ENCODE assay signal across 16 cellular contexts in genomic region chr4:38693531-38693930, GRCh38. TPM values are rescaled to one million over a fixed set of nuclear protein-coding genes. Genes with fewer than 3 reads are reported as not detected.
A peak's percentile ranks its signal among the peaks of the same experiment; 100 is the strongest.
DNase-seq lines count a peak whose midpoint lies in the region; ATAC-seq and TF ChIP-seq lines count a peak whose summit lies in the region.
"Had no signal": no experiment of that assay in that cellular context is flagged by ENCODE, and none has a peak within 500 bp of the region (broad histone marks: within the 10 kb centered on the region; RNA-seq: fewer than 3 reads in every experiment).

No MANE protein-coding gene starts in this region.

- peaks cover 41% of the 10 kb centered on the region for H3F3A ChIP-seq in PC-9 (ENCODE audit: insufficient read depth, low read depth)

- peak overlapping the region; percentile 26 for H3K27ac Mint-ChIP-seq in activated naive CD4-positive, alpha-beta T cell treated with anti-CD3 and anti-CD28 coated beads, Interleukin-2, amount 10 ng/mL, durations not matched to agents 7 days and 5 days
- peak overlapping the region; percentile 34 for H3K27ac Mint-ChIP-seq in activated naive CD8-positive, alpha-beta T cell treated with anti-CD3 and anti-CD28 coated beads, Interleukin-2, amount 50 U/mL, for 24 hours
- H3K27ac Mint-ChIP-seq in natural killer cell treated with Interleukin-12 subunit alpha and Interleukin-12 subunit beta and Interleukin-15 and Interleukin-18, amount 100 ng/mL, for 72 hours: peak overlapping the region; percentile 76 to 93

- H3K4me2 ChIP-seq in PC-9: no peak overlapping the region
- H3K4me2 ChIP-seq: BLaER1 treated with 17β-estradiol and CSF1 and Interleukin-3, amounts not matched to agents 10 nM and 100 nM; KMS-11 had no signal

- peaks cover 10% of the 10 kb centered on the region for H3K4me1 Mint-ChIP-seq in activated naive CD4-positive, alpha-beta T cell treated with anti-CD3 and anti-CD28 coated beads, Interleukin-2, amount 10 ng/mL, durations not matched to agents 7 days and 5 days
- peaks cover 11% of the 10 kb centered on the region for H3K4me1 Mint-ChIP-seq in activated naive CD8-positive, alpha-beta T cell treated with anti-CD3 and anti-CD28 coated beads, Interleukin-2, amount 50 U/mL, for 24 hours
- peaks cover 38 to 45% of the 10 kb centered on the region in 2 donors for H3K4me1 Mint-ChIP-seq in natural killer cell treated with Interleukin-12 subunit alpha and Interleukin-12 subunit beta and Interleukin-15 and Interleukin-18, amount 100 ng/mL, for 72 hours (ENCODE audit: low read depth in 2 of 2)

- DNase-seq in activated naive CD4-positive, alpha-beta T cell treated with anti-CD3 and anti-CD28 coated beads, Interleukin-2, amount 10 ng/mL, durations not matched to agents 7 days and 5 days: no peak
- no peak for DNase-seq in activated naive CD4-positive, alpha-beta T cell treated with Interleukin-2 at 50 U/mL for 16 hours
- no peak for DNase-seq in PC-9
- no peak for DNase-seq in activated naive CD8-positive, alpha-beta T cell treated with anti-CD3 and anti-CD28 coated beads, Interleukin-2, amount 50 U/mL, for 24 hours
- no peak for DNase-seq in natural killer cell treated with Interleukin-12 subunit alpha and Interleukin-12 subunit beta and Interleukin-15 and Interleukin-18, amount 100 ng/mL, for 72 hours (ENCODE audit: low spot score)
- DNase-seq in NCI-H2081 (lab: John Stamatoyannopoulos, UW): no peak
- DNase-seq in superior temporal gyrus (ENCODE audit: extremely low spot score): no peak
- DNase-seq: DMS79, GOT3, NCI-H1417 treated with DMSO at 0.1 percent for 48 hours, NCI-H187 treated with DMSO at 0.1 percent for 48 hours, NCI-H226, NCI-H524 had no signal

- H3K9me3 ChIP-seq in PC-9 (ENCODE audit: insufficient read depth, low read depth): no peaks in the 10 kb centered on the region

- H3K79me2 ChIP-seq in PC-9 (ENCODE audit: low read depth): peaks cover 48% of the 10 kb centered on the region

- POLR2A ChIA-PET in PC-9 (lab: Charles Lee; ENCODE audit: unreplicated experiment): no interaction called here

- no peak overlapping the region for H3K4me3 Mint-ChIP-seq in activated naive CD4-positive, alpha-beta T cell treated with anti-CD3 and anti-CD28 coated beads, Interleukin-2, amount 10 ng/mL, durations not matched to agents 7 days and 5 days
- no peak overlapping the region for H3K4me3 Mint-ChIP-seq in activated naive CD8-positive, alpha-beta T cell treated with anti-CD3 and anti-CD28 coated beads, Interleukin-2, amount 50 U/mL, for 24 hours
- H3K4me3 Mint-ChIP-seq in natural killer cell treated with Interleukin-12 subunit alpha and Interleukin-12 subunit beta and Interleukin-15 and Interleukin-18, amount 100 ng/mL, for 72 hours: peak overlapping the region; percentile 45

- no peaks in the 10 kb centered on the region for H3K9me3 Mint-ChIP-seq in activated naive CD4-positive, alpha-beta T cell treated with anti-CD3 and anti-CD28 coated beads, Interleukin-2, amount 10 ng/mL, durations not matched to agents 7 days and 5 days
- H3K9me3 Mint-ChIP-seq in activated naive CD8-positive, alpha-beta T cell treated with anti-CD3 and anti-CD28 coated beads, Interleukin-2, amount 50 U/mL, for 24 hours: no peaks in the 10 kb centered on the region
- H3K9me3 Mint-ChIP-seq in natural killer cell treated with Interleukin-12 subunit alpha and Interleukin-12 subunit beta and Interleukin-15 and Interleukin-18, amount 100 ng/mL, for 72 hours: no peaks in the 10 kb centered on the region

- BruUV-seq in PC-9 (replicated peaks; lab: Mats Ljungman, UMichigan): no TSS peak

- H3K27me3 Mint-ChIP-seq in activated naive CD4-positive, alpha-beta T cell treated with anti-CD3 and anti-CD28 coated beads, Interleukin-2, amount 10 ng/mL, durations not matched to agents 7 days and 5 days: no peaks in the 10 kb centered on the region
- H3K27me3 Mint-ChIP-seq in activated naive CD8-positive, alpha-beta T cell treated with anti-CD3 and anti-CD28 coated beads, Interleukin-2, amount 50 U/mL, for 24 hours: no peaks in the 10 kb centered on the region
- H3K27me3 Mint-ChIP-seq in natural killer cell treated with Interleukin-12 subunit alpha and Interleukin-12 subunit beta and Interleukin-15 and Interleukin-18, amount 100 ng/mL, for 72 hours: no peaks in the 10 kb centered on the region

- H3K27ac ChIP-seq in PC-9: 0 out of 2 replicates have a peak overlapping the region, but pooled peaks have one; percentile 6
- H3K27ac ChIP-seq: BLaER1 treated with 17β-estradiol and CSF1 and Interleukin-3, amounts not matched to agents 10 nM and 100 nM; KMS-11 had no signal

- intact Hi-C loops in PC-9 (cut with micrococcal nuclease; ENCODE audit: unreplicated experiment): no loop called here

- peaks cover 6% of the 10 kb centered on the region; the same call in 1 of the 2 replicates for H4K20me1 ChIP-seq in PC-9 (ENCODE audit: insufficient read depth)

- H3K27me3 ChIP-seq in PC-9 (ENCODE audit: insufficient read depth, low read depth): no peaks in the 10 kb centered on the region
- H3K27me3 ChIP-seq: BLaER1 treated with 17β-estradiol and CSF1 and Interleukin-3, amounts not matched to agents 10 nM and 100 nM had no signal

- H3K9me2 ChIP-seq in PC-9 (ENCODE audit: insufficient read depth): no peaks in the 10 kb centered on the region

- no peak overlapping the region for H2AFZ ChIP-seq in PC-9

- CTCF ChIA-PET in activated naive CD4-positive, alpha-beta T cell treated with anti-CD3 and anti-CD28 coated beads, Interleukin-2, amount 10 ng/mL, durations not matched to agents 7 days and 5 days (lab: Charles Lee): interaction anchor here (0.9 to 1.4 kb wide), 3 partner anchors 167 to 512 kb away, joined by 3 read pairs; no protein-coding TSS in a partner anchor
- CTCF ChIA-PET in PC-9 (lab: Charles Lee): no interaction called here

- peaks cover 88% of the 10 kb centered on the region for H3K36me3 Mint-ChIP-seq in activated naive CD4-positive, alpha-beta T cell treated with anti-CD3 and anti-CD28 coated beads, Interleukin-2, amount 10 ng/mL, durations not matched to agents 7 days and 5 days
- H3K36me3 Mint-ChIP-seq in activated naive CD8-positive, alpha-beta T cell treated with anti-CD3 and anti-CD28 coated beads, Interleukin-2, amount 50 U/mL, for 24 hours (ENCODE audit: low read depth): peaks cover 49% of the 10 kb centered on the region
- H3K36me3 Mint-ChIP-seq in natural killer cell treated with Interleukin-12 subunit alpha and Interleukin-12 subunit beta and Interleukin-15 and Interleukin-18, amount 100 ng/mL, for 72 hours: peaks cover 68% of the 10 kb centered on the region

- ATAC-seq in activated naive CD8-positive, alpha-beta T cell treated with anti-CD3 and anti-CD28 coated beads, Interleukin-2, amount 50 U/mL, for 24 hours: peak; percentile 40
- ATAC-seq in natural killer cell treated with Interleukin-12 subunit alpha and Interleukin-12 subunit beta and Interleukin-15 and Interleukin-18, amount 100 ng/mL, for 72 hours: peak; percentile 53 to 72
- ATAC-seq in HG02938 (IDR thresholded peaks at IDR 0.05; ENCODE audit: unreplicated experiment): no peak

- H3K4me3 ChIP-seq in PC-9: no peak overlapping the region
- H3K4me3 ChIP-seq: BLaER1 treated with 17β-estradiol and CSF1 and Interleukin-3, amounts not matched to agents 10 nM and 100 nM had no signal

- H3K4me1 ChIP-seq in PC-9 (replicated peaks; ENCODE audit: insufficient read depth): no peaks in the 10 kb centered on the region

- peaks cover 94% of the 10 kb centered on the region for H3K36me3 ChIP-seq in PC-9 (ENCODE audit: low read depth)

- TF ChIP-seq CTCF in PC-9 (conservative IDR thresholded peaks at IDR 0.05): no peak

RNA-seq across cellular contexts. Expression of gene KLF3, which starts 29.5 kb away (rescaled TPM):
- total RNA-seq in PC-9 (2021): 33.1 and 37.5 TPM in 2 replicates
- total RNA-seq in natural killer cell treated with Interleukin-12 subunit alpha and Interleukin-12 subunit beta and Interleukin-15 and Interleukin-18, amount 100 ng/mL, for 72 hours: 10 to 100 TPM; 68.6 to 68.9 TPM

Comparison
In these comparisons a context has a peak if more than half of its experiments do, and no peak if none do; other contexts are left out.
1. H3K27ac Mint-ChIP-seq: peak in every context shown above with its lines; median percentile 84 in natural killer cell treated with Interleukin-12 subunit alpha and Interleukin-12 subunit beta and Interleukin-15 and Interleukin-18, amount 100 ng/mL, for 72 hours; 34 in activated naive CD8-positive, alpha-beta T cell treated with anti-CD3 and anti-CD28 coated beads, Interleukin-2, amount 50 U/mL, for 24 hours; 26 in activated naive CD4-positive, alpha-beta T cell treated with anti-CD3 and anti-CD28 coated beads, Interleukin-2, amount 10 ng/mL, durations not matched to agents 7 days and 5 days.